ENCODE assay signal across 8 cellular contexts in the genomic region with DNA sequence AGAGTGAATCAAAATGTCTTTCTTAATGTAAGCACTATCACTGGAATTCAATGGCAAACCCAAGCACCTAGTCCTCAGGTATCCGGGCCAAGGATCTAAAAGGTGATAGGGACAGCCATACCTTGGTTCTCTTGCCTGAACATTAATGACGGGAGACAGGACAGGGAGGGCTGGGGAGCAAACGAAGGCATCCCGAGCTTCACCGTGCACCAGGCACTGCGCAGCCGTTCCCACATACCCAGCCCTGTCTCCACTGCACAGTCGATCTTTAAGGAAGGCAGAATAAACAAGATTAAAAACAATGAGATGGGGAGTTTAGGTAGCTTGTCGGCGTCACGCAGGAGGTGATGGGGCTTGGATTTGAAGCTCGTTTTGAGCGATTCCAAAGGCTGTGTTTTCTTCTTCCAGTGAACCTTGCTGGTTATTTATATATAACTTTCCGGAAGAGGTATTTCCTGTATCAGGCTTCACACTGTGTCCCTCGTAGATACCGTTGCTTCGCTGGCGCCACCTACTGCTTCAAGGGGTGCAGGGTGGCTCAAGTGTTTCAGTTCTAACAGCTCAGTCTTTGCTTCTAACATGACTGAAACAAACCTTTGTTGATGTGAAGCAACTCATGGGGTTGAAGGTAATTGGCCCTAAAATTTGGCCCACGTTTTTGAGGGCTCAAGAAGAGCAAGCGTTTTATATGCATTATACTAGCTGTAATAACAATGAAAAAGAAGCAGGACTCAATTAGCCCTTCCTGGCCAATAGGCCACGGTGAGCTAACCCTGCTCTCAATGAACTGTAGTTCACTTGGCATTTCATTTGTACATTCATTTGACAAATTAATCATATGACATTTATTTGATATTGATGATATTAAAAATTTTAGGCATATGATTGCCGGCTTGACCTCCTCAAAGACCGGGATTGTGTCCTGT.
DNase-seq lines count a peak whose midpoint lies in the region; ATAC-seq and TF ChIP-seq lines count a peak whose summit lies in the region.

No MANE protein-coding gene starts in this region.

- H3K36me3 ChIP-seq in uterus: no peaks in the 10 kb centered on the region

- no peak overlapping the region for H3K27ac ChIP-seq in uterus

- H3K27ac Mint-ChIP-seq in nephron progenitor cell: no peak overlapping the region

- DNase-seq in CMK (ENCODE audit: low read depth) (peak; percentile 7), NCI-H510A (lab: John Stamatoyannopoulos, UW) (peak; percentile 63), erythroblast (lab: John Stamatoyannopoulos, UW) (peak; percentile 47 to 50), nephron progenitor cell (peak; percentile 67), uterus (peak in 1 of 2 donors; percentile 19)
- DNase-seq in activated CD4-positive, alpha-beta T cell treated with anti-CD3 and anti-CD28 coated beads, Interleukin-2, amount 50 U/mL, for 4 hours: peak; percentile 13 to 19

- peaks cover 17% of the 10 kb centered on the region for H3K27me3 Mint-ChIP-seq in nephron progenitor cell (ENCODE audit: low read depth, poor library complexity)

- ATAC-seq in GM19328 (IDR thresholded peaks at IDR 0.05; ENCODE audit: unreplicated experiment): peak; percentile 98
- ATAC-seq in HG03342 (IDR thresholded peaks at IDR 0.05; ENCODE audit: unreplicated experiment): peak; percentile 99

- TF ChIP-seq CTCF in nephron progenitor cell (IDR thresholded peaks at IDR 0.05) (peak; percentile 63), uterus (IDR thresholded peaks at IDR 0.05) (peak in 3 of 4 experiments; percentile 8 to 10 (median 9))

- no peaks in the 10 kb centered on the region for H3K4me1 ChIP-seq in uterus

- no peak overlapping the region for H3K4me3 Mint-ChIP-seq in nephron progenitor cell

- no peaks in the 10 kb centered on the region for H3K27me3 ChIP-seq in uterus

- no peak for TF ChIP-seq POLR2A in erythroblast (IDR thresholded peaks at IDR 0.05; ENCODE audit: low read length)
- TF ChIP-seq POLR2A in uterus (IDR thresholded peaks at IDR 0.05): no peak

- no peak overlapping the region for H3K4me3 ChIP-seq in uterus

- H3K9me3 Mint-ChIP-seq in nephron progenitor cell: no peaks in the 10 kb centered on the region

- intact Hi-C loops in uterus (cut with DNase I; ENCODE audit: low total_unique reads): no loop called here

- H3K9me3 ChIP-seq in uterus: no peaks in the 10 kb centered on the region

- H3K4me1 Mint-ChIP-seq in nephron progenitor cell: peaks cover 29% of the 10 kb centered on the region

- H3K36me3 Mint-ChIP-seq in nephron progenitor cell (ENCODE audit: low read depth): no peaks in the 10 kb centered on the region
